26 cellular contexts compared by ENCODE assay signal in the genomic region with DNA sequence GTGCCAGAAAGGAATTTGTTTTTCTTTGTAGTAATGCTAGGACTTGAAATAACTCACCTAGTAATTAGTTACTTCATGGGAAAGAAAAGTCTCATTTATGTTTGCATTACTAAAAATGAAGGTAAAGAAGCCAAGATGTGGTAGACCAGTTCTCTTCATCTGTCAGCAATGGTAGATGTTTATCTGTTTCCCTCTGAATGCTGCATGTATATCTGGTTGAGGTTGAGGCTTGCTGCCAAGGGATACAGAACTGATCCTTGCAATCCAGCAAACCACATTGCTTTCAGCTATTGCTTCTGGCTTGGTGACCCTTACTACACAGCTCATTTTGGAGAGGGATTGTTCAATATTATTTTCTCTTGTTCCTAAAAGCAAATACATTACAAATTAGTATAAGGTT.
"Had no signal": no experiment of that assay in that cellular context is flagged by ENCODE, and none has a peak within 500 bp of the region (broad histone marks: within the 10 kb centered on the region; RNA-seq: fewer than 3 reads in every experiment).

No MANE protein-coding gene starts in this region.

- H3K27me3 Mint-ChIP-seq: activated B cell treated with CpG ODN at 0.5 μM for 24 hours; activated naive CD8-positive, alpha-beta T cell treated with anti-CD3 and anti-CD28 coated beads for 36 hours; central memory CD8-positive, alpha-beta T cell; effector memory CD8-positive, alpha-beta T cell had no signal

- H3K4me1 Mint-ChIP-seq: activated B cell treated with CpG ODN at 0.5 μM for 24 hours; activated naive CD8-positive, alpha-beta T cell treated with anti-CD3 and anti-CD28 coated beads for 36 hours; central memory CD8-positive, alpha-beta T cell; natural killer cell; T-helper 17 cell had no signal

- H3K9me3 ChIP-seq: colonic mucosa, gastrocnemius medialis, upper lobe of right lung had no signal

- H3K27me3 ChIP-seq: colonic mucosa, gastrocnemius medialis, upper lobe of right lung had no signal

- H3K4me3 Mint-ChIP-seq: activated B cell treated with CpG ODN at 0.5 μM for 24 hours; activated naive CD8-positive, alpha-beta T cell treated with anti-CD3 and anti-CD28 coated beads for 36 hours; central memory CD8-positive, alpha-beta T cell; effector memory CD8-positive, alpha-beta T cell; natural killer cell; T-helper 17 cell had no signal

- DNase-seq: activated B cell treated with CpG ODN at 0.5 μM for 24 hours; activated CD4-positive, alpha-beta T cell treated with anti-CD3 and anti-CD28 coated beads for 4 hours; activated CD4-positive, alpha-beta T cell treated with anti-CD3 and anti-CD28 coated beads, Interleukin-2, amount 50 U/mL, for 48 hours; activated CD8-positive, alpha-beta memory T cell treated with anti-CD3 and anti-CD28 coated beads, Interleukin-2, amount 50 U/mL, for 48 hours; activated naive CD4-positive, alpha-beta T cell treated with Interleukin-2 at 50 U/mL for 16 hours; activated naive CD8-positive, alpha-beta T cell treated with anti-CD3 and anti-CD28 coated beads for 36 hours; activated T-cell treated with anti-CD3 and anti-CD28 coated beads, Interleukin-2, amount 50 U/mL, for 48 hours; amygdala; colonic mucosa; dorsolateral prefrontal cortex; effector memory CD8-positive, alpha-beta T cell; gastrocnemius medialis; hippocampal formation; left ventricle myocardium superior; mammary epithelial cell; midbrain; natural killer cell; retina; stimulated activated CD4-positive, alpha-beta T cell treated with anti-CD3 and anti-CD28 coated beads, Interleukin-2, amount 100 ng/mL, for 48 hours; stimulated activated CD8-positive, alpha-beta memory T cell treated with anti-CD3 and anti-CD28 coated beads, Interleukin-4, amount 100 ng/mL, for 48 hours; stimulated activated naive CD4-positive, alpha-beta T cell; T-helper 17 cell; upper lobe of right lung had no signal

- H3K36me3 Mint-ChIP-seq: activated naive CD8-positive, alpha-beta T cell treated with anti-CD3 and anti-CD28 coated beads for 36 hours; natural killer cell had no signal

- ATAC-seq: effector memory CD8-positive, alpha-beta T cell; esophagus mucosa; gastrocnemius medialis; left ventricle myocardium superior; natural killer cell; T-helper 17 cell; upper lobe of right lung had no signal

- H3K9me3 Mint-ChIP-seq: activated B cell treated with CpG ODN at 0.5 μM for 24 hours; activated naive CD8-positive, alpha-beta T cell treated with anti-CD3 and anti-CD28 coated beads for 36 hours had no signal

- H3K27ac Mint-ChIP-seq: activated B cell treated with CpG ODN at 0.5 μM for 24 hours; activated naive CD8-positive, alpha-beta T cell treated with anti-CD3 and anti-CD28 coated beads for 36 hours; effector memory CD8-positive, alpha-beta T cell; natural killer cell; progenitor cell of endocrine pancreas; T-helper 17 cell had no signal

- H3K27ac ChIP-seq: colonic mucosa, dorsolateral prefrontal cortex, gastrocnemius medialis, upper lobe of right lung had no signal

- H3K36me3 ChIP-seq: colonic mucosa, gastrocnemius medialis, upper lobe of right lung had no signal

- H3K4me1 ChIP-seq: colonic mucosa, gastrocnemius medialis, upper lobe of right lung had no signal

- H3K4me3 ChIP-seq: colonic mucosa, dorsolateral prefrontal cortex, gastrocnemius medialis, upper lobe of right lung had no signal
